Comparison of ENCODE assay signal across 8 cellular contexts in genomic region chr3:105791919-105792786, GRCh38.
DNase-seq lines count a peak whose midpoint lies in the region; ATAC-seq and TF ChIP-seq lines count a peak whose summit lies in the region.

No MANE protein-coding gene starts in this region.

- H3K36me3 ChIP-seq in subcutaneous abdominal adipose tissue (ENCODE audit: control insufficient read depth in 5 of 5, insufficient read depth in 5 of 5, low read length in 5 of 5): no peaks in the 10 kb centered on the region
- H3K36me3 ChIP-seq in endodermal cell (ENCODE audit: control insufficient read depth, insufficient read depth, low read length): no peaks in the 10 kb centered on the region

- H3K9ac ChIP-seq in subcutaneous abdominal adipose tissue (ENCODE audit: low read length in 5 of 5) (no peak overlapping the region), endodermal cell (ENCODE audit: extremely low read depth, low read length, poor library complexity, severe bottlenecking) (no peak overlapping the region)

- no peak overlapping the region for H3K4me3 ChIP-seq in subcutaneous abdominal adipose tissue (ENCODE audit: low read depth in 1 of 5, low read length in 5 of 5)
- no peak overlapping the region for H3K4me3 ChIP-seq in endodermal cell (ENCODE audit: low read length)

- no peak for TF ChIP-seq CTCF in endodermal cell (conservative IDR thresholded peaks at IDR 0.05)

- H3K27ac Mint-ChIP-seq in endodermal cell: no peak overlapping the region

- H3K4me1 ChIP-seq in subcutaneous abdominal adipose tissue (ENCODE audit: control insufficient read depth in 5 of 5, insufficient read depth in 5 of 5, low read length in 5 of 5) (peaks cover 5 to 26% (median 15%) of the 10 kb centered on the region in 5 donors), endodermal cell (ENCODE audit: control insufficient read depth, insufficient read depth, low read length) (peaks cover 4% of the 10 kb centered on the region)

- H3K27ac ChIP-seq in subcutaneous abdominal adipose tissue (ENCODE audit: low read depth, low read length): peak overlapping the region; percentile 56
- no peak overlapping the region for H3K27ac ChIP-seq in endodermal cell (ENCODE audit: low read depth, low read length)

- H3K36me3 Mint-ChIP-seq in endodermal cell (ENCODE audit: low read depth): peaks cover 14% of the 10 kb centered on the region

- ATAC-seq in HG03175 (IDR thresholded peaks at IDR 0.05; ENCODE audit: unreplicated experiment): no peak
- no peak for ATAC-seq in GM18873 (IDR thresholded peaks at IDR 0.05; ENCODE audit: low FRiP score, unreplicated experiment)

- no peaks in the 10 kb centered on the region for H3K9me3 ChIP-seq in subcutaneous abdominal adipose tissue (ENCODE audit: control insufficient read depth in 5 of 5, low read length in 5 of 5)
- peaks cover 7% of the 10 kb centered on the region for H3K9me3 ChIP-seq in endodermal cell (ENCODE audit: control insufficient read depth, low read length)

- peaks cover 8% of the 10 kb centered on the region for H3K9me3 Mint-ChIP-seq in endodermal cell

- DNase-seq in HT1080 (ENCODE audit: low read depth): peak; percentile 88
- DNase-seq in amniotic epithelial cell (ENCODE audit: low read depth): peak; percentile 100
- peak; percentile 44 for DNase-seq in kidney glomerular epithelial cell (lab: John Stamatoyannopoulos, UW)
- no peak for DNase-seq in endodermal cell
- DNase-seq in stimulated activated CD4-positive, alpha-beta T cell treated with anti-CD3 and anti-CD28 coated beads, Interleukin-2, amount 100 ng/mL, for 24 hours: no peak

- no peak overlapping the region for H3K4me3 Mint-ChIP-seq in endodermal cell

- 85 to 100% methylated on average over 1 to 6 of the region's 6 CpGs for WGBS in endodermal cell (ENCODE audit: insufficient coverage in 1 of 2, insufficient read length in 1 of 2), 2 experiments

- peaks cover 53% of the 10 kb centered on the region for H3K4me1 Mint-ChIP-seq in endodermal cell

- no peaks in the 10 kb centered on the region for H3K27me3 Mint-ChIP-seq in endodermal cell (ENCODE audit: insufficient read depth)

- no peaks in the 10 kb centered on the region for H3K27me3 ChIP-seq in subcutaneous abdominal adipose tissue (ENCODE audit: control insufficient read depth in 5 of 5, insufficient read depth in 4 of 5, low read length in 5 of 5)
- H3K27me3 ChIP-seq in endodermal cell (ENCODE audit: control insufficient read depth, insufficient read depth, low read length, poor library complexity, severe bottlenecking): peaks cover 39% of the 10 kb centered on the region

Comparison
In these comparisons a context has a peak if more than half of its experiments do, and no peak if none do; other contexts are left out.
1. DNase-seq: peak in HT1080 (single experiment), amniotic epithelial cell (single experiment) and kidney glomerular epithelial cell (single experiment); none in endodermal cell (single experiment) and stimulated activated CD4-positive, alpha-beta T cell treated with anti-CD3 and anti-CD28 coated beads, Interleukin-2, amount 100 ng/mL, for 24 hours (0 of 2).